10 cellular contexts compared by ENCODE assay signal in genomic region chr7:98594787-98595186, GRCh38. TPM values are rescaled to one million over a fixed set of nuclear protein-coding genes. Genes with fewer than 3 reads are reported as not detected.
"Had no signal": no experiment of that assay in that cellular context is flagged by ENCODE, and none has a peak within 500 bp of the region (broad histone marks: within the 10 kb centered on the region; RNA-seq: fewer than 3 reads in every experiment).

No MANE protein-coding gene starts in this region.

- H3K9ac ChIP-seq: KMS-11 had no signal

- DNase-seq: IMR-90, Karpas-422, KBM-7, KG1 had no signal

- H3K4me2 ChIP-seq: KMS-11 had no signal

- H3K27ac ChIP-seq: HL-60, KMS-11 had no signal

- FAIRE-seq: HTR-8/SVneo had no signal

RNA-seq across cellular contexts. Expression of gene NPTX2, which starts 22.3 kb away (rescaled TPM):
- total RNA-seq: HT-29, HT1080 had no signal
- polyA plus RNA-seq: IgD-negative memory B cell had no signal
